Comparison of ENCODE assay signal across 1 cellular context in the genomic region with DNA sequence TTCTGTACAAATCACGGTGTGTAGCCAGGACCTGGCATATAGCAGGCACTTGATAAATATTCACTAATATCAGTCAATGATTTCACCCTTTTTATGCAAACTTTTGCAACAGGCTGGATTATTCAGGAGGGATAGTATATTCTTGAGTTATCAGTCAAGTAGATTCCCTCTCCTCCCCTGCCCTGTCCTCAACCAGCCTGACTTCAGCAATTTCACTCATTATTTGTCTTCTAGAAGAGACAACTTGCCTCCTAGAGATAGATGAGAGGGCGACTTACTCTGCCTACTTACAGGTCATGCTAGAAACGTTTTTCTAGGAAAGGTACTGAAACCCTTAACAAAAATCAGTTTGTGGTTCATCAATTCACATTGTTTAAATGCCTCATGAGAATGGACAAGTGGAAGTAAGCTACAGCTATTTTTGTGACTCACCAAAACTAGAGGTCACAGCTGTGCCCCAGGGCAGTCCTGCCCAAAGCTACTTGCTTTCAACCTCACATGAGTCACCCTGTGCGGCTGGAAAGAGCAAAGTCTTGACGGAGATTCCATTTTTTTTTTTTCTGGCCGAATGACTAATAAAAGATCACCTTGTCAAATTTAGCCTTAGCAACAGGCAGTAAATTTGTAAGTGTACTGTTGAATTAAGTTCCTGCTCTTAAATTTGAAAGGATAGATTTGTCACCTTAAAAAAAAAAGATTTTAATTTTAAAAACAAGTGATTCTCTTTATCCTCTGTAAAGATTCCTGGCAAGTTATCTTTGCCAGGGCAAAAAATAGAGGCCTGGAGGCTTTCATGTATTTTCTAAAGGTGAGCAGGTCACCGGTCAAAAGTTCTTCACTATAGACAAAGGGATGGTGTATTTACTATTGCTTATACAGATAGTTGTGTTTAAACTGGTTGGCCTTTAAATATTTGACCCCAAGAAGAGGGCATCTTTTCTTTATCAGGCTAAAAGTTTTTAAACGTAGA.
TF ChIP-seq lines count a peak whose summit lies in the region.

No MANE protein-coding gene starts in this region.

TF ChIP-seq in HepG2, 621 proteins besides CTCF, POLR2A, EP300 and RAD21 (continued from another document and continues in another):
- TF ChIP-seq NCOA1 (CRISPR knock-in tag; IDR thresholded peaks at IDR 0.05) (no peak), GATAD2A (CRISPR knock-in tag; IDR thresholded peaks at IDR 0.05) (peak; percentile 58; the same call in 1 of the 2 replicates), ESRRA (CRISPR knock-in tag; IDR thresholded peaks at IDR 0.05; ENCODE audit: low read depth) (peak; percentile 94), HDAC2 (CRISPR knock-in tag; IDR thresholded peaks at IDR 0.05) (peak; percentile 45; the same call in 1 of the 2 replicates), TOPORS (CRISPR knock-in tag; IDR thresholded peaks at IDR 0.05) (0 out of 2 replicates have a peak, but pooled peaks have one; percentile 45), MAFF (IDR thresholded peaks at IDR 0.05; ENCODE audit: low read depth, low read length) (0 out of 2 replicates have a peak, but pooled peaks have one; percentile 37), ZNF160 (CRISPR knock-in tag; IDR thresholded peaks at IDR 0.05) (no peak), SOX6 (IDR thresholded peaks at IDR 0.05) (no peak), SOX6 (CRISPR knock-in tag; IDR thresholded peaks at IDR 0.05) (peak; percentile 90), ELF1 (CRISPR knock-in tag; IDR thresholded peaks at IDR 0.05) (no peak), GLI4 (CRISPR knock-in tag; IDR thresholded peaks at IDR 0.05; ENCODE audit: borderline replicate concordance) (no peak), NR2C2 (CRISPR knock-in tag; IDR thresholded peaks at IDR 0.05; ENCODE audit: borderline replicate concordance) (peak; percentile 66), KDM6A (CRISPR knock-in tag; IDR thresholded peaks at IDR 0.05; ENCODE audit: low read depth) (peak; percentile 70), SP140L (CRISPR knock-in tag; IDR thresholded peaks at IDR 0.05; ENCODE audit: borderline replicate concordance) (no peak), AKAP8 (CRISPR knock-in tag; IDR thresholded peaks at IDR 0.05) (no peak), MEF2D (CRISPR knock-in tag; IDR thresholded peaks at IDR 0.05) (peak; percentile 75; the same call in 1 of the 2 replicates), YEATS2 (CRISPR knock-in tag; IDR thresholded peaks at IDR 0.05; ENCODE audit: borderline replicate concordance) (no peak), STAG1 (CRISPR knock-in tag; IDR thresholded peaks at IDR 0.05) (no peak), TMF1 (CRISPR knock-in tag; IDR thresholded peaks at IDR 0.05; ENCODE audit: low read depth) (no peak), NFIC (IDR thresholded peaks at IDR 0.05; ENCODE audit: low read length) (peak; percentile 96), PPARG (CRISPR knock-in tag; conservative IDR thresholded peaks at IDR 0.05) (peak; percentile 57), IKZF1 (IDR thresholded peaks at IDR 0.05) (no peak), ZNF235 (CRISPR knock-in tag; IDR thresholded peaks at IDR 0.05; ENCODE audit: borderline replicate concordance) (no peak), FOXK1 (CRISPR knock-in tag; IDR thresholded peaks at IDR 0.05; ENCODE audit: borderline replicate concordance, low read depth) (peak; percentile 32; the same call in 1 of the 2 replicates), THAP11 (CRISPR knock-in tag; IDR thresholded peaks at IDR 0.05) (0 out of 2 replicates have a peak, but pooled peaks have one; percentile 28), KDM5B (CRISPR knock-in tag; IDR thresholded peaks at IDR 0.05; ENCODE audit: borderline replicate concordance) (no peak), ZNF496 (CRISPR knock-in tag; IDR thresholded peaks at IDR 0.05; ENCODE audit: insufficient replicate concordance) (no peak), ZNF776 (CRISPR knock-in tag; IDR thresholded peaks at IDR 0.05) (no peak), ZNF232 (CRISPR knock-in tag; IDR thresholded peaks at IDR 0.05; ENCODE audit: borderline replicate concordance) (no peak), FOSL2 (CRISPR knock-in tag; IDR thresholded peaks at IDR 0.05) (peak; percentile 100), MTA3 (CRISPR knock-in tag; IDR thresholded peaks at IDR 0.05) (no peak), STAT5B (CRISPR knock-in tag; IDR thresholded peaks at IDR 0.05) (no peak), TEAD3 (CRISPR knock-in tag; optimal IDR thresholded peaks at IDR 0.05; ENCODE audit: borderline replicate concordance) (peak; percentile 76), TBX2 (CRISPR knock-in tag; IDR thresholded peaks at IDR 0.05; ENCODE audit: borderline replicate concordance) (peak; percentile 65; the same call in 1 of the 2 replicates), ZNF547 (CRISPR knock-in tag; IDR thresholded peaks at IDR 0.05) (no peak), NR2F6 (IDR thresholded peaks at IDR 0.05) (peak; percentile 99), NR2F6 (CRISPR knock-in tag; IDR thresholded peaks at IDR 0.05) (peak; percentile 94), HOXD1 (CRISPR knock-in tag; IDR thresholded peaks at IDR 0.05) (0 out of 2 replicates have a peak, but pooled peaks have one; percentile 16), TCF7 (IDR thresholded peaks at IDR 0.05; ENCODE audit: low read depth) (peak; percentile 87)
- TF ChIP-seq, protein P1, sequence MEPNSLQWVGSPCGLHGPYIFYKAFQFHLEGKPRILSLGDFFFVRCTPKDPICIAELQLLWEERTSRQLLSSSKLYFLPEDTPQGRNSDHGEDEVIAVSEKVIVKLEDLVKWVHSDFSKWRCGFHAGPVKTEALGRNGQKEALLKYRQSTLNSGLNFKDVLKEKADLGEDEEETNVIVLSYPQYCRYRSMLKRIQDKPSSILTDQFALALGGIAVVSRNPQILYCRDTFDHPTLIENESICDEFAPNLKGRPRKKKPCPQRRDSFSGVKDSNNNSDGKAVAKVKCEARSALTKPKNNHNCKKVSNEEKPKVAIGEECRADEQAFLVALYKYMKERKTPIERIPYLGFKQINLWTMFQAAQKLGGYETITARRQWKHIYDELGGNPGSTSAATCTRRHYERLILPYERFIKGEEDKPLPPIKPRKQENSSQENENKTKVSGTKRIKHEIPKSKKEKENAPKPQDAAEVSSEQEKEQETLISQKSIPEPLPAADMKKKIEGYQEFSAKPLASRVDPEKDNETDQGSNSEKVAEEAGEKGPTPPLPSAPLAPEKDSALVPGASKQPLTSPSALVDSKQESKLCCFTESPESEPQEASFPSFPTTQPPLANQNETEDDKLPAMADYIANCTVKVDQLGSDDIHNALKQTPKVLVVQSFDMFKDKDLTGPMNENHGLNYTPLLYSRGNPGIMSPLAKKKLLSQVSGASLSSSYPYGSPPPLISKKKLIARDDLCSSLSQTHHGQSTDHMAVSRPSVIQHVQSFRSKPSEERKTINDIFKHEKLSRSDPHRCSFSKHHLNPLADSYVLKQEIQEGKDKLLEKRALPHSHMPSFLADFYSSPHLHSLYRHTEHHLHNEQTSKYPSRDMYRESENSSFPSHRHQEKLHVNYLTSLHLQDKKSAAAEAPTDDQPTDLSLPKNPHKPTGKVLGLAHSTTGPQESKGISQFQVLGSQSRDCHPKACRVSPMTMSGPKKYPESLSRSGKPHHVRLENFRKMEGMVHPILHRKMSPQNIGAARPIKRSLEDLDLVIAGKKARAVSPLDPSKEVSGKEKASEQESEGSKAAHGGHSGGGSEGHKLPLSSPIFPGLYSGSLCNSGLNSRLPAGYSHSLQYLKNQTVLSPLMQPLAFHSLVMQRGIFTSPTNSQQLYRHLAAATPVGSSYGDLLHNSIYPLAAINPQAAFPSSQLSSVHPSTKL (CRISPR knock-in tag; IDR thresholded peaks at IDR 0.05): peak; percentile 72
- TF ChIP-seq, protein P2, sequence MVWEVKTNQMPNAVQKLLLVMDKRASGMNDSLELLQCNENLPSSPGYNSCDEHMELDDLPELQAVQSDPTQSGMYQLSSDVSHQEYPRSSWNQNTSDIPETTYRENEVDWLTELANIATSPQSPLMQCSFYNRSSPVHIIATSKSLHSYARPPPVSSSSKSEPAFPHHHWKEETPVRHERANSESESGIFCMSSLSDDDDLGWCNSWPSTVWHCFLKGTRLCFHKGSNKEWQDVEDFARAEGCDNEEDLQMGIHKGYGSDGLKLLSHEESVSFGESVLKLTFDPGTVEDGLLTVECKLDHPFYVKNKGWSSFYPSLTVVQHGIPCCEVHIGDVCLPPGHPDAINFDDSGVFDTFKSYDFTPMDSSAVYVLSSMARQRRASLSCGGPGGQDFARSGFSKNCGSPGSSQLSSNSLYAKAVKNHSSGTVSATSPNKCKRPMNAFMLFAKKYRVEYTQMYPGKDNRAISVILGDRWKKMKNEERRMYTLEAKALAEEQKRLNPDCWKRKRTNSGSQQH (CRISPR knock-in tag; IDR thresholded peaks at IDR 0.05; ENCODE audit: low read depth): 0 out of 2 replicates have a peak, but pooled peaks have one; percentile 44
- TF ChIP-seq, protein P3, sequence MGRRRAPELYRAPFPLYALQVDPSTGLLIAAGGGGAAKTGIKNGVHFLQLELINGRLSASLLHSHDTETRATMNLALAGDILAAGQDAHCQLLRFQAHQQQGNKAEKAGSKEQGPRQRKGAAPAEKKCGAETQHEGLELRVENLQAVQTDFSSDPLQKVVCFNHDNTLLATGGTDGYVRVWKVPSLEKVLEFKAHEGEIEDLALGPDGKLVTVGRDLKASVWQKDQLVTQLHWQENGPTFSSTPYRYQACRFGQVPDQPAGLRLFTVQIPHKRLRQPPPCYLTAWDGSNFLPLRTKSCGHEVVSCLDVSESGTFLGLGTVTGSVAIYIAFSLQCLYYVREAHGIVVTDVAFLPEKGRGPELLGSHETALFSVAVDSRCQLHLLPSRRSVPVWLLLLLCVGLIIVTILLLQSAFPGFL (CRISPR knock-in tag; IDR thresholded peaks at IDR 0.05): no peak
- TF ChIP-seq, protein P4, sequence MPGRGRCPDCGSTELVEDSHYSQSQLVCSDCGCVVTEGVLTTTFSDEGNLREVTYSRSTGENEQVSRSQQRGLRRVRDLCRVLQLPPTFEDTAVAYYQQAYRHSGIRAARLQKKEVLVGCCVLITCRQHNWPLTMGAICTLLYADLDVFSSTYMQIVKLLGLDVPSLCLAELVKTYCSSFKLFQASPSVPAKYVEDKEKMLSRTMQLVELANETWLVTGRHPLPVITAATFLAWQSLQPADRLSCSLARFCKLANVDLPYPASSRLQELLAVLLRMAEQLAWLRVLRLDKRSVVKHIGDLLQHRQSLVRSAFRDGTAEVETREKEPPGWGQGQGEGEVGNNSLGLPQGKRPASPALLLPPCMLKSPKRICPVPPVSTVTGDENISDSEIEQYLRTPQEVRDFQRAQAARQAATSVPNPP (CRISPR knock-in tag; IDR thresholded peaks at IDR 0.05): no peak
- TF ChIP-seq, protein P5, sequence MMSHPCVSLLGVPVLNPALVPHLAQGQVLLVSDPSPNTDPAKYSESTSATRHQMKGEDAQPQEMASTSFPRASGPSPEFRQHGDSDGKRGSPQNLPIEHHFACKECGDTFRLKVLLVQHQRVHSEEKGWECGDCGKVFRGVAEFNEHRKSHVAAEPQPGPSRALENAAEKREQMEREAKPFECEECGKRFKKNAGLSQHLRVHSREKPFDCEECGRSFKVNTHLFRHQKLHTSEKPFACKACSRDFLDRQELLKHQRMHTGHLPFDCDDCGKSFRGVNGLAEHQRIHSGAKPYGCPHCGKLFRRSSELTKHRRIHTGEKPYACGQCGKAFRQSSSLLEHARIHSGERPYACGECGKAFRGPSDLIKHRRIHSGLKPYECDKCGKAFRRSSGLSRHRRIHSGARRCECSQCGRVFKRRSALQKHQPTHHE (CRISPR knock-in tag; IDR thresholded peaks at IDR 0.05; ENCODE audit: borderline replicate concordance): 0 out of 2 replicates have a peak, but pooled peaks have one; percentile 19
- TF ChIP-seq, protein P6, sequence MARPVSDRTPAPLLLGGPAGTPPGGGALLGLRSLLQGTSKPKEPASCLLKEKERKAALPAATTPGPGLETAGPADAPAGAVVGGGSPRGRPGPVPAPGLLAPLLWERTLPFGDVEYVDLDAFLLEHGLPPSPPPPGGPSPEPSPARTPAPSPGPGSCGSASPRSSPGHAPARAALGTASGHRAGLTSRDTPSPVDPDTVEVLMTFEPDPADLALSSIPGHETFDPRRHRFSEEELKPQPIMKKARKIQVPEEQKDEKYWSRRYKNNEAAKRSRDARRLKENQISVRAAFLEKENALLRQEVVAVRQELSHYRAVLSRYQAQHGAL (CRISPR knock-in tag; IDR thresholded peaks at IDR 0.05; ENCODE audit: not compliant biosample characterization): no peak
- TF ChIP-seq, protein P7, sequence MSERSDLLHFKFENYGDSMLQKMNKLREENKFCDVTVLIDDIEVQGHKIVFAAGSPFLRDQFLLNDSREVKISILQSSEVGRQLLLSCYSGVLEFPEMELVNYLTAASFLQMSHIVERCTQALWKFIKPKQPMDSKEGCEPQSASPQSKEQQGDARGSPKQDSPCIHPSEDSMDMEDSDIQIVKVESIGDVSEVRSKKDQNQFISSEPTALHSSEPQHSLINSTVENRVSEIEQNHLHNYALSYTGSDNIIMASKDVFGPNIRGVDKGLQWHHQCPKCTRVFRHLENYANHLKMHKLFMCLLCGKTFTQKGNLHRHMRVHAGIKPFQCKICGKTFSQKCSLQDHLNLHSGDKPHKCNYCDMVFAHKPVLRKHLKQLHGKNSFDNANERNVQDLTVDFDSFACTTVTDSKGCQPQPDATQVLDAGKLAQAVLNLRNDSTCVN (CRISPR knock-in tag; IDR thresholded peaks at IDR 0.05; ENCODE audit: borderline replicate concordance): peak; percentile 30; the same call in 1 of the 2 replicates
- TF ChIP-seq, protein P8, sequence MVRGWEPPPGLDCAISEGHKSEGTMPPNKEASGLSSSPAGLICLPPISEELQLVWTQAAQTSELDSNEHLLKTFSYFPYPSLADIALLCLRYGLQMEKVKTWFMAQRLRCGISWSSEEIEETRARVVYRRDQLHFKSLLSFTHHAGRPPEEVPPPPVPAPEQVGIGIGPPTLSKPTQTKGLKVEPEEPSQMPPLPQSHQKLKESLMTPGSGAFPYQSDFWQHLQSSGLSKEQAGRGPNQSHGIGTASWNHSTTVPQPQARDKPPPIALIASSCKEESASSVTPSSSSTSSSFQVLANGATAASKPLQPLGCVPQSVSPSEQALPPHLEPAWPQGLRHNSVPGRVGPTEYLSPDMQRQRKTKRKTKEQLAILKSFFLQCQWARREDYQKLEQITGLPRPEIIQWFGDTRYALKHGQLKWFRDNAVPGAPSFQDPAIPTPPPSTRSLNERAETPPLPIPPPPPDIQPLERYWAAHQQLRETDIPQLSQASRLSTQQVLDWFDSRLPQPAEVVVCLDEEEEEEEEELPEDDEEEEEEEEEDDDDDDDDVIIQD (CRISPR knock-in tag; IDR thresholded peaks at IDR 0.05; ENCODE audit: low read depth): peak; percentile 75; the same call in 1 of the 2 replicates
